21 cellular contexts compared by ENCODE assay signal in genomic region chr6:21729431-21729830, GRCh38.
DNase-seq lines count a peak whose midpoint lies in the region; ATAC-seq and TF ChIP-seq lines count a peak whose summit lies in the region.
"Had no signal": no experiment of that assay in that cellular context is flagged by ENCODE, and none has a peak within 500 bp of the region (broad histone marks: within the 10 kb centered on the region; RNA-seq: fewer than 3 reads in every experiment).

No MANE protein-coding gene starts in this region.

- H3F3A ChIP-seq in GM23338 (replicated peaks; ENCODE audit: low read depth) = 0 out of 2 replicates have a peak, but pooled peaks cover 12% of the 10 kb centered on the region

- H3K27me3 Mint-ChIP-seq in GM23338 (ENCODE audit: insufficient read depth, low read depth, poor library complexity) (peaks cover 10% of the 10 kb centered on the region), nephron progenitor cell (ENCODE audit: low read depth, poor library complexity) (no peaks in the 10 kb centered on the region)
- peaks cover 2% of the 10 kb centered on the region for H3K27me3 Mint-ChIP-seq in CD8-positive, alpha-beta T cell (ENCODE audit: low read depth)
- H3K27me3 Mint-ChIP-seq: B cell, IgD-negative memory B cell had no signal

- H3K4me3 ChIP-seq in GM23338 = no peak overlapping the region
- no peak overlapping the region for H3K4me3 ChIP-seq in fibroblast of mammary gland (ENCODE audit: control insufficient read depth, low read depth, low read length)
- H3K4me3 ChIP-seq in CD8-positive, alpha-beta T cell (ENCODE audit: low read depth, low read length) = no peak overlapping the region
- H3K4me3 ChIP-seq: GM12878 had no signal

- DNase-seq in GM23338 (ENCODE audit: low spot score) (no peak), astrocyte of the hippocampus (ENCODE audit: low read depth, low spot score) (peak; percentile 47), fibroblast of mammary gland (ENCODE audit: low read depth) (peak; percentile 38), nephron progenitor cell (no peak), NCI-H1436 (lab: John Stamatoyannopoulos, UW) (no peak)
- no peak for DNase-seq in CD8-positive, alpha-beta T cell
- DNase-seq: 8988T; Caco-2; DMS153; H7; Kasumi-1; NCI-H1092 treated with DMSO at 0.1 percent for 48 hours; NCI-H1694 treated with DMSO at 0.1 percent for 48 hours; NCI-H748 treated with DMSO at 0.1 percent for 48 hours; NK-92 treated with Interleukin-12 subunit alpha and Interleukin-12 subunit beta, amount 100 ng/mL, for 24 hours had no signal

- POLR2A ChIA-PET in CD8-positive, alpha-beta T cell (lab: Charles Lee) = no interaction called here

- TF ChIP-seq CTCF in GM23338 (conservative IDR thresholded peaks at IDR 0.05; ENCODE audit: low read depth in 2 of 2) (no peak), fibroblast of mammary gland (conservative IDR thresholded peaks at IDR 0.05; ENCODE audit: control insufficient read depth, insufficient read depth, low read depth, low read length) (no peak), nephron progenitor cell (IDR thresholded peaks at IDR 0.05) (no peak)
- TF ChIP-seq CTCF in CD8-positive, alpha-beta T cell (IDR thresholded peaks at IDR 0.05) = no peak

- intact Hi-C loops in CD8-positive, alpha-beta T cell (cut with DNase I, micrococcal nuclease) = no loop called here

- H4K20me1 ChIP-seq in GM23338 (replicated peaks; ENCODE audit: insufficient read depth) = peaks cover 11% of the 10 kb centered on the region

- no peaks in the 10 kb centered on the region for H3K27me3 ChIP-seq in GM23338 (ENCODE audit: insufficient read depth)
- no peaks in the 10 kb centered on the region for H3K27me3 ChIP-seq in CD8-positive, alpha-beta T cell (ENCODE audit: insufficient read depth, low read length)

- H3K4me1 Mint-ChIP-seq in GM23338 (peaks cover 60% of the 10 kb centered on the region), nephron progenitor cell (peaks cover 54% of the 10 kb centered on the region)
- no peaks in the 10 kb centered on the region for H3K4me1 Mint-ChIP-seq in CD8-positive, alpha-beta T cell (ENCODE audit: low read depth)
- H3K4me1 Mint-ChIP-seq: B cell, IgD-negative memory B cell had no signal

- no peaks in the 10 kb centered on the region for H3K9me3 ChIP-seq in CD8-positive, alpha-beta T cell (ENCODE audit: low read length)
- H3K9me3 ChIP-seq: Caco-2 had no signal

- H3K79me2 ChIP-seq in GM23338 (replicated peaks; ENCODE audit: insufficient read depth) = peaks cover 100% of the 10 kb centered on the region

- H3K4me2 ChIP-seq in GM23338 = no peak overlapping the region

- H3K27ac Mint-ChIP-seq in GM23338 (peak overlapping the region; percentile 36), nephron progenitor cell (peak overlapping the region; percentile 68)
- no peak overlapping the region for H3K27ac Mint-ChIP-seq in CD8-positive, alpha-beta T cell
- H3K27ac Mint-ChIP-seq: B cell, IgD-negative memory B cell had no signal

- no peak overlapping the region for H2AFZ ChIP-seq in GM23338

- no peaks in the 10 kb centered on the region for H3K9me3 Mint-ChIP-seq in GM23338
- peaks cover 12% of the 10 kb centered on the region for H3K9me3 Mint-ChIP-seq in nephron progenitor cell
- H3K9me3 Mint-ChIP-seq in CD8-positive, alpha-beta T cell = no peaks in the 10 kb centered on the region
- H3K9me3 Mint-ChIP-seq: IgD-negative memory B cell had no signal

- peak overlapping the region; percentile 70; the same call in 1 of the 2 replicates for H3K27ac ChIP-seq in GM23338 (ENCODE audit: low read depth)
- H3K27ac ChIP-seq in CD8-positive, alpha-beta T cell (ENCODE audit: low read depth, low read length) = no peak overlapping the region

- peaks cover 17% of the 10 kb centered on the region for H3K36me3 Mint-ChIP-seq in GM23338 (ENCODE audit: low read depth)
- H3K36me3 Mint-ChIP-seq in nephron progenitor cell (ENCODE audit: low read depth) = peaks cover 65% of the 10 kb centered on the region
- no peaks in the 10 kb centered on the region for H3K36me3 Mint-ChIP-seq in CD8-positive, alpha-beta T cell

- peaks cover 53% of the 10 kb centered on the region for H3K4me1 ChIP-seq in GM23338 (ENCODE audit: insufficient read depth)
- no peaks in the 10 kb centered on the region for H3K4me1 ChIP-seq in CD8-positive, alpha-beta T cell (ENCODE audit: insufficient read depth, low read length)

- no peak overlapping the region for H3K4me3 Mint-ChIP-seq in GM23338
- H3K4me3 Mint-ChIP-seq in nephron progenitor cell = no peak overlapping the region
- no peak overlapping the region for H3K4me3 Mint-ChIP-seq in CD8-positive, alpha-beta T cell
- H3K4me3 Mint-ChIP-seq: B cell, IgD-negative memory B cell had no signal

- ATAC-seq in GM23338 (no peak), GM21723 (IDR thresholded peaks at IDR 0.05; ENCODE audit: unreplicated experiment) (no peak), GM18873 (IDR thresholded peaks at IDR 0.05; ENCODE audit: low FRiP score, unreplicated experiment) (no peak)
- ATAC-seq in CD8-positive, alpha-beta T cell = no peak
- ATAC-seq: GM12878, Right ventricle myocardium inferior had no signal

- CTCF ChIA-PET in CD8-positive, alpha-beta T cell (lab: Charles Lee) = no interaction called here

- H3K36me3 ChIP-seq in GM23338 (ENCODE audit: insufficient read depth) = no peaks in the 10 kb centered on the region
- no peaks in the 10 kb centered on the region for H3K36me3 ChIP-seq in CD8-positive, alpha-beta T cell (ENCODE audit: insufficient read depth, low read length)

- no peaks in the 10 kb centered on the region for H3K9me2 ChIP-seq in GM23338 (ENCODE audit: insufficient read depth)

TF ChIP-seq in GM23338, 12 proteins besides CTCF, POLR2A, EP300 and RAD21 (continues in another document):
- TF ChIP-seq NANOG (IDR thresholded peaks at IDR 0.05; ENCODE audit: borderline replicate concordance) (no peak), REST (IDR thresholded peaks at IDR 0.05; ENCODE audit: unreplicated experiment) (no peak), EZH2 (IDR thresholded peaks at IDR 0.05; ENCODE audit: low read depth, unreplicated experiment) (no peak), CREB1 (CRISPR knock-in tag; IDR thresholded peaks at IDR 0.05; ENCODE audit: low read depth) (no peak), JUNB (IDR thresholded peaks at IDR 0.05; ENCODE audit: unreplicated experiment) (no peak), POLR2AphosphoS5 (IDR thresholded peaks at IDR 0.05; ENCODE audit: low read depth) (no peak), ZNF114 (CRISPR knock-in tag; IDR thresholded peaks at IDR 0.05) (no peak), EZH2phosphoT487 (IDR thresholded peaks at IDR 0.05; ENCODE audit: unreplicated experiment) (no peak), ZNF331 (CRISPR knock-in tag; IDR thresholded peaks at IDR 0.05; ENCODE audit: low read depth) (no peak)
- TF ChIP-seq, protein P1, sequence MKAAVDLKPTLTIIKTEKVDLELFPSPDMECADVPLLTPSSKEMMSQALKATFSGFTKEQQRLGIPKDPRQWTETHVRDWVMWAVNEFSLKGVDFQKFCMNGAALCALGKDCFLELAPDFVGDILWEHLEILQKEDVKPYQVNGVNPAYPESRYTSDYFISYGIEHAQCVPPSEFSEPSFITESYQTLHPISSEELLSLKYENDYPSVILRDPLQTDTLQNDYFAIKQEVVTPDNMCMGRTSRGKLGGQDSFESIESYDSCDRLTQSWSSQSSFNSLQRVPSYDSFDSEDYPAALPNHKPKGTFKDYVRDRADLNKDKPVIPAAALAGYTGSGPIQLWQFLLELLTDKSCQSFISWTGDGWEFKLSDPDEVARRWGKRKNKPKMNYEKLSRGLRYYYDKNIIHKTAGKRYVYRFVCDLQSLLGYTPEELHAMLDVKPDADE (IDR thresholded peaks at IDR 0.05) = no peak

Comparison
In these comparisons a context has a peak if more than half of its experiments do, and no peak if none do; other contexts are left out.
1. DNase-seq: peak in astrocyte of the hippocampus (single experiment) and fibroblast of mammary gland (single experiment); none in GM23338 (single experiment), nephron progenitor cell (single experiment), NCI-H1436 (single experiment) and CD8-positive, alpha-beta T cell (0 of 7).